ENCODE assay signal across 8 cellular contexts in genomic region chr22:37658133-37659065, GRCh38. TPM values are rescaled to one million over a fixed set of nuclear protein-coding genes. Genes with fewer than 3 reads are reported as not detected.
A peak's percentile ranks its signal among the peaks of the same experiment; 100 is the strongest.
DNase-seq lines count a peak whose midpoint lies in the region; ATAC-seq and TF ChIP-seq lines count a peak whose summit lies in the region.

A gene with protein sequence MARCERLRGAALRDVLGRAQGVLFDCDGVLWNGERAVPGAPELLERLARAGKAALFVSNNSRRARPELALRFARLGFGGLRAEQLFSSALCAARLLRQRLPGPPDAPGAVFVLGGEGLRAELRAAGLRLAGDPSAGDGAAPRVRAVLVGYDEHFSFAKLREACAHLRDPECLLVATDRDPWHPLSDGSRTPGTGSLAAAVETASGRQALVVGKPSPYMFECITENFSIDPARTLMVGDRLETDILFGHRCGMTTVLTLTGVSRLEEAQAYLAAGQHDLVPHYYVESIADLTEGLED (plus strand): TSS chr22:37658723. CDS start chr22:37658783, 60 bp downstream.

- H3K36me3 ChIP-seq in NT2/D1 (ENCODE audit: insufficient read depth, insufficient read length, low read length) (peaks cover 24% of the 10 kb centered on the region), endodermal cell (ENCODE audit: control insufficient read depth, insufficient read depth, low read length) (peaks cover under 1% of the 10 kb centered on the region), mesendoderm (ENCODE audit: control insufficient read depth, insufficient read depth, low read length) (no peaks in the 10 kb centered on the region)

- H3K27ac ChIP-seq in endodermal cell (ENCODE audit: low read depth, low read length), result peak within 1 kb of the TSS; percentile 55
- H3K27ac ChIP-seq in mesendoderm (ENCODE audit: low read depth, low read length), result no peak within 1 kb of the TSS

- H3K4me3 ChIP-seq in NT2/D1 (ENCODE audit: insufficient read length, low read depth), result peak within 1 kb of the TSS; percentile 88
- peak within 1 kb of the TSS; percentile 85 for H3K4me3 ChIP-seq in endodermal cell (ENCODE audit: low read length)
- peak within 1 kb of the TSS; percentile 79 for H3K4me3 ChIP-seq in mesendoderm (ENCODE audit: low read length)

- ATAC-seq in GM21381 (IDR thresholded peaks at IDR 0.05; ENCODE audit: unreplicated experiment), result peak; percentile 75
- ATAC-seq in activated CD8-positive, alpha-beta memory T cell treated with anti-CD3 and anti-CD28 coated beads, Interleukin-2, amount 10 ng/mL, durations not matched to agents 7 days and 5 days, result peak; percentile 98

- H2AK5ac ChIP-seq in mesendoderm (ENCODE audit: low read length), result no peak within 1 kb of the TSS

- peaks cover 39% of the 10 kb centered on the region for H3K4me1 Mint-ChIP-seq in activated CD8-positive, alpha-beta memory T cell treated with anti-CD3 and anti-CD28 coated beads, Interleukin-2, amount 10 ng/mL, durations not matched to agents 7 days and 5 days
- peaks cover 28% of the 10 kb centered on the region for H3K4me1 Mint-ChIP-seq in endodermal cell

- peaks cover 23% of the 10 kb centered on the region for H3K79me1 ChIP-seq in mesendoderm (ENCODE audit: low read length)

- TF ChIP-seq CTCF in endodermal cell (conservative IDR thresholded peaks at IDR 0.05), result no peak

- no peak within 1 kb of the TSS for H4K5ac ChIP-seq in mesendoderm (ENCODE audit: low read length)

- peak within 1 kb of the TSS; percentile 95 for H3K56ac ChIP-seq in mesendoderm (ENCODE audit: low read length)

- H3K4me3 Mint-ChIP-seq in activated CD8-positive, alpha-beta memory T cell treated with anti-CD3 and anti-CD28 coated beads, Interleukin-2, amount 10 ng/mL, durations not matched to agents 7 days and 5 days, result peak within 1 kb of the TSS; percentile 85
- peak within 1 kb of the TSS; percentile 76 for H3K4me3 Mint-ChIP-seq in endodermal cell

- peaks cover 17% of the 10 kb centered on the region for H3K4me1 ChIP-seq in NT2/D1 (ENCODE audit: insufficient read depth, insufficient read length)
- H3K4me1 ChIP-seq in endodermal cell (ENCODE audit: control insufficient read depth, insufficient read depth, low read length), result peaks cover 6% of the 10 kb centered on the region
- peaks cover 4% of the 10 kb centered on the region for H3K4me1 ChIP-seq in mesendoderm (ENCODE audit: control insufficient read depth, low read depth, low read length)

- peaks cover 6% of the 10 kb centered on the region for H3K36me3 Mint-ChIP-seq in activated CD8-positive, alpha-beta memory T cell treated with anti-CD3 and anti-CD28 coated beads, Interleukin-2, amount 10 ng/mL, durations not matched to agents 7 days and 5 days
- peaks cover 6% of the 10 kb centered on the region for H3K36me3 Mint-ChIP-seq in endodermal cell (ENCODE audit: low read depth)

- H3K27me3 Mint-ChIP-seq in activated CD8-positive, alpha-beta memory T cell treated with anti-CD3 and anti-CD28 coated beads, Interleukin-2, amount 10 ng/mL, durations not matched to agents 7 days and 5 days, result no peaks in the 10 kb centered on the region
- no peaks in the 10 kb centered on the region for H3K27me3 Mint-ChIP-seq in endodermal cell (ENCODE audit: insufficient read depth)

- H2BK120ac ChIP-seq in mesendoderm (ENCODE audit: low read depth, low read length), result no peak within 1 kb of the TSS

- H4K8ac ChIP-seq in mesendoderm (ENCODE audit: low read depth, low read length), result no peak within 1 kb of the TSS

- H3K9me3 ChIP-seq in NT2/D1 (ENCODE audit: insufficient read depth, low read length) (no peaks in the 10 kb centered on the region), endodermal cell (ENCODE audit: control insufficient read depth, low read length) (no peaks in the 10 kb centered on the region)

- CTCF ChIA-PET in activated CD8-positive, alpha-beta memory T cell treated with anti-CD3 and anti-CD28 coated beads, Interleukin-2, amount 10 ng/mL, durations not matched to agents 7 days and 5 days (lab: Charles Lee), result interaction anchor here (0.9 to 41.1 kb wide), 6 partner anchors 17 to 159 kb away, joined by 3 to 1064 read pairs (median 46); partner anchors contain the start of genes GGA1, LGALS1, NOL12 and SH3BP1

- peak within 1 kb of the TSS; percentile 97 for H3K4me2 ChIP-seq in mesendoderm (ENCODE audit: low read length)

- H3K79me2 ChIP-seq in mesendoderm (ENCODE audit: control insufficient read depth, insufficient read depth, low read length), result peaks cover 34% of the 10 kb centered on the region

- H2BK15ac ChIP-seq in mesendoderm (replicated peaks; ENCODE audit: low read depth), result no peak within 1 kb of the TSS

- peak within 1 kb of the TSS; percentile 41 for H3K4ac ChIP-seq in mesendoderm (ENCODE audit: low read depth, low read length)

- H3K23ac ChIP-seq in mesendoderm (ENCODE audit: low read length), result peak within 1 kb of the TSS; percentile 94

- H3K27me3 ChIP-seq in NT2/D1 (ENCODE audit: insufficient read depth, insufficient read length) (no peaks in the 10 kb centered on the region), endodermal cell (ENCODE audit: control insufficient read depth, insufficient read depth, low read length, poor library complexity, severe bottlenecking) (no peaks in the 10 kb centered on the region), mesendoderm (ENCODE audit: insufficient read depth, low read length, poor library complexity) (no peaks in the 10 kb centered on the region)

- H3K9me3 Mint-ChIP-seq in activated CD8-positive, alpha-beta memory T cell treated with anti-CD3 and anti-CD28 coated beads, Interleukin-2, amount 10 ng/mL, durations not matched to agents 7 days and 5 days (ENCODE audit: low read depth), result no peaks in the 10 kb centered on the region
- H3K9me3 Mint-ChIP-seq in endodermal cell, result no peaks in the 10 kb centered on the region

- H3K9ac ChIP-seq in NT2/D1 (ENCODE audit: insufficient read length, low read depth) (peak within 1 kb of the TSS; percentile 90), endodermal cell (ENCODE audit: extremely low read depth, low read length, poor library complexity, severe bottlenecking) (peak within 1 kb of the TSS; percentile 34), mesendoderm (ENCODE audit: low read length) (peak within 1 kb of the TSS; percentile 89)

- peak within 1 kb of the TSS; percentile 88 for H3K27ac Mint-ChIP-seq in activated CD8-positive, alpha-beta memory T cell treated with anti-CD3 and anti-CD28 coated beads, Interleukin-2, amount 10 ng/mL, durations not matched to agents 7 days and 5 days
- peak within 1 kb of the TSS; percentile 95 for H3K27ac Mint-ChIP-seq in endodermal cell

- H3K18ac ChIP-seq in mesendoderm (ENCODE audit: low read length), result no peak within 1 kb of the TSS

- no peak within 1 kb of the TSS for H2BK5ac ChIP-seq in mesendoderm (ENCODE audit: low read length)

- 0 to 1% methylated on average over 16 to 101 of the region's 101 CpGs for WGBS in endodermal cell (ENCODE audit: insufficient coverage in 1 of 2, insufficient read length in 1 of 2), 2 experiments
- no CpG with 5 or more reads among the region's 101 CpGs for WGBS in mesendoderm (ENCODE audit: extremely low coverage, insufficient coverage, low lambda C conversion rate)

- DNase-seq in COR-L47 (lab: John Stamatoyannopoulos, UW) (peak; percentile 100), HUDEP-2 (lab: John Stamatoyannopoulos, UW; ENCODE audit: unreplicated experiment in 76 of 76) (peak; percentile 51 to 100 (median 98)), NT2/D1 (ENCODE audit: low read depth, low spot score) (peak; percentile 98), endodermal cell (peak; percentile 99), mesendoderm (peak; percentile 100)
- peak; percentile 99 for DNase-seq in activated CD8-positive, alpha-beta memory T cell treated with anti-CD3 and anti-CD28 coated beads, Interleukin-2, amount 10 ng/mL, durations not matched to agents 7 days and 5 days
- DNase-seq in stimulated activated CD8-positive, alpha-beta memory T cell treated with anti-CD3 and anti-CD28 coated beads, Interleukin-15, amount 100 ng/mL, for 1 hour (ENCODE audit: low read depth), result peak; percentile 93

RNA-seq across cellular contexts. Expression of the gene that starts here (rescaled TPM):
- total RNA-seq in activated CD8-positive, alpha-beta memory T cell treated with anti-CD3 and anti-CD28 coated beads, Interleukin-2, amount 10 ng/mL, durations not matched to agents 7 days and 5 days, result 10 to 100 TPM; 25.9 to 32.6 TPM
- 10 to 100 TPM; 23.5 to 29.3 TPM for total RNA-seq in endodermal cell
- 40.4 TPM for polyA plus RNA-seq in endodermal cell (2013, experiment 1 of 2)
- 40.7 TPM for polyA plus RNA-seq in endodermal cell (2013, experiment 2 of 2)
- 20.0 TPM for polyA plus RNA-seq in mesendoderm (2013, experiment 1 of 2)
- polyA plus RNA-seq in mesendoderm (2013, experiment 2 of 2), result 20.2 TPM

Comparison
In these comparisons a context has a peak if more than half of its experiments do, and no peak if none do; other contexts are left out.
1. H3K9ac ChIP-seq: peak in every context shown above with its lines; median percentile 90 in NT2/D1; 89 in mesendoderm; 34 in endodermal cell.